Comparison of ENCODE assay signal across 8 cellular contexts in the genomic region with DNA sequence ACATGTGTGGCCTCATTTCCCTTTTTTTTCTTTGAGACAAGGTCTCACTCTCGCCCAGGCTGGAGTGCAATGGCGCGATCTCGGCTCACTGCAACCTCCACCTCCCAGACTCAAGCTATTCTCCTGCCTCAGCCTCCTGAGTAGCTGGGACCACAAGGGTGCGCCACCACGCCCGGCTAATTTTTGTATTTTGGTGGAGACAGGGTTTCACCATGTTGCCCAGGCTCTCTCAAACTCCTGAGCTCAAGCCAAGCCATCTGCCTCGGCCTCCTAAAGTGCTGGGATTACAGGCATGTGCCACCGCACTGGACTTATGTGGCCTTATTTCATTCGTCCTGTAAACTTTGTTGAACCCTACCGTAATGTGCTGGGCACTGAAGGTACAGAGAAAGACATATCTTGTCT. TPM values are rescaled to one million over a fixed set of nuclear protein-coding genes. Genes with fewer than 3 reads are reported as not detected.
A peak's percentile ranks its signal among the peaks of the same experiment; 100 is the strongest.
DNase-seq lines count a peak whose midpoint lies in the region; ATAC-seq, FAIRE-seq and TF ChIP-seq lines count a peak whose summit lies in the region.

No MANE protein-coding gene starts in this region.

- no peak for TF ChIP-seq EP300 in GM12878 (IDR thresholded peaks at IDR 0.05; ENCODE audit: borderline replicate concordance in 1 of 2, control insufficient read depth in 1 of 2, low read depth in 2 of 2, low read length in 2 of 2)

- WGBS in GM12878 (ENCODE audit: insufficient coverage, insufficient replicate concordance, low lambda C conversion rate, missing lambda C conversion rate): 33% methylated on average over 11 of the region's 11 CpGs

- H3K4me3 ChIP-seq in ACC112 (ENCODE audit: low read depth, low read length) (peak overlapping the region; percentile 83), GM12878 (peak overlapping the region; percentile 74)

- TF ChIP-seq CTCF in GM20000 (IDR thresholded peaks at IDR 0.05; ENCODE audit: extremely low read depth, missing control alignments) (peak; percentile 11), GM12878 (IDR thresholded peaks at IDR 0.05 in 2 of 3, conservative IDR thresholded peaks at IDR 0.05 in 1 of 3; ENCODE audit: control insufficient read depth in 2 of 3, extremely low read depth in 1 of 3, insufficient read depth in 1 of 3, low read depth in 3 of 3, low read length in 3 of 3) (peak; percentile 9 to 45 (median 36); a peak in 3 of 6 replicates)

- H2AFZ ChIP-seq in ACC112 (ENCODE audit: low read length, unreplicated experiment) (peak overlapping the region; percentile 87), GM12878 (ENCODE audit: control insufficient read depth, low read depth, low read length) (peak overlapping the region; percentile 86)

- H3K9me3 ChIP-seq in GM12878 (replicated peaks; ENCODE audit: control insufficient read depth, insufficient read depth, low read length): no peaks in the 10 kb centered on the region

- DNase-seq in GM20000 (ENCODE audit: low spot score) (no peak), SHP77 treated with DMSO at 0.1 percent for 48 hours (lab: John Stamatoyannopoulos, UW) (peak; percentile 45), GM12878 (ENCODE audit: low read depth, low spot score) (peak; percentile 7), kidney tubule cell (ENCODE audit: low spot score) (peak; percentile 27), GM19240 (ENCODE audit: insufficient read length, low spot score) (no peak)
- peak; percentile 10 to 34 for DNase-seq in stimulated activated CD8-positive, alpha-beta memory T cell treated with anti-CD3 and anti-CD28 coated beads, Interleukin-15, amount 100 ng/mL, for 48 hours (ENCODE audit: low read depth in 2 of 2)

- ATAC-seq in GM12878 (peak; percentile 45), HG03097 (IDR thresholded peaks at IDR 0.05; ENCODE audit: low FRiP score, unreplicated experiment) (no peak)

- RAD21 ChIA-PET in GM12878 (lab: Charles Lee; ENCODE audit: unreplicated experiment): interaction anchor here (0.9 to 3.5 kb wide), 7 partner anchors 122 to 226 kb away, joined by 3 to 31 read pairs (median 5); no protein-coding TSS in a partner anchor

- H3K36me3 ChIP-seq in ACC112 (ENCODE audit: insufficient read depth, low read length): no peaks in the 10 kb centered on the region
- H3K36me3 ChIP-seq in GM12878 (ENCODE audit: control insufficient read depth in 2 of 2, insufficient read depth in 2 of 2, low read length in 1 of 2): no peaks in the 10 kb centered on the region

- intact Hi-C loops in GM12878 (cut with micrococcal nuclease; ENCODE audit: unreplicated experiment): no loop called here

- peak; percentile 13 for FAIRE-seq in GM12878 (lab: Jason Lieb, UNC)

- no peaks in the 10 kb centered on the region for H4K20me1 ChIP-seq in GM12878 (ENCODE audit: control insufficient read depth, insufficient read depth)

- SMC1A ChIA-PET in GM12878 (lab: Charles Lee; ENCODE audit: uncharacterized antibody, unreplicated experiment): interaction anchor here (0.7 to 5.2 kb wide), 6 partner anchors 8 to 1484 kb away, joined by 3 to 30 read pairs (median 4); no protein-coding TSS in a partner anchor

- H3K79me2 ChIP-seq in ACC112 (ENCODE audit: control insufficient read depth, insufficient read depth, low read length, unreplicated experiment): peaks cover 32% of the 10 kb centered on the region
- H3K79me2 ChIP-seq in GM12878 (ENCODE audit: control insufficient read depth, insufficient read depth, low read length): peaks cover 17% of the 10 kb centered on the region

- POLR2A ChIA-PET in GM12878 (lab: Charles Lee): interaction anchor here (0.7 kb wide), 1 partner anchor 134 kb away, joined by 3 read pairs; no protein-coding TSS in a partner anchor

- peak overlapping the region; percentile 96 for H3K9ac ChIP-seq in GM12878 (ENCODE audit: control insufficient read depth, insufficient read depth, low read length)

- no peak for TF ChIP-seq POLR2A in GM12878 (IDR thresholded peaks at IDR 0.05; ENCODE audit: low read depth, low read length)

- BruUV-seq in GM12878 (replicated peaks; lab: Mats Ljungman, UMichigan): no TSS peak

- in situ Hi-C loops in GM12878 (cut with MboI): no loop called here

- H3K27me3 ChIP-seq in ACC112 (ENCODE audit: insufficient read depth, low read length): no peaks in the 10 kb centered on the region
- no peaks in the 10 kb centered on the region for H3K27me3 ChIP-seq in GM12878 (replicated peaks in 1 of 2; ENCODE audit: control insufficient read depth in 2 of 2, insufficient read depth in 2 of 2, low read length in 1 of 2)

- CTCF ChIA-PET in GM12878 (lab: Yijun Ruan, JAX): interaction anchor here (0.7 to 6.1 kb wide), 19 partner anchors 18 to 232 kb away, joined by 3 to 71 read pairs (median 4); no protein-coding TSS in a partner anchor

- peaks cover 36% of the 10 kb centered on the region for H3K4me1 ChIP-seq in ACC112 (ENCODE audit: control insufficient read depth, insufficient read depth, low read length, unreplicated experiment)
- no peaks in the 10 kb centered on the region for H3K4me1 ChIP-seq in GM12878 (ENCODE audit: control insufficient read depth, insufficient read depth, low read length)

- peak overlapping the region; percentile 95 for H3K4me2 ChIP-seq in GM12878 (ENCODE audit: control insufficient read depth, insufficient read depth)

- peak; percentile 27 for TF ChIP-seq RAD21 in GM12878 (IDR thresholded peaks at IDR 0.05; ENCODE audit: insufficient read depth, low read depth, low read length)

- peak overlapping the region; percentile 96 for H3K27ac ChIP-seq in ACC112 (ENCODE audit: low read depth, low read length)
- peak overlapping the region; percentile 99 for H3K27ac ChIP-seq in GM12878 (ENCODE audit: control insufficient read depth, insufficient read depth)

TF ChIP-seq in GM12878, 131 proteins besides CTCF, POLR2A, EP300 and RAD21 (continues in another document):
- TF ChIP-seq, protein P1, sequence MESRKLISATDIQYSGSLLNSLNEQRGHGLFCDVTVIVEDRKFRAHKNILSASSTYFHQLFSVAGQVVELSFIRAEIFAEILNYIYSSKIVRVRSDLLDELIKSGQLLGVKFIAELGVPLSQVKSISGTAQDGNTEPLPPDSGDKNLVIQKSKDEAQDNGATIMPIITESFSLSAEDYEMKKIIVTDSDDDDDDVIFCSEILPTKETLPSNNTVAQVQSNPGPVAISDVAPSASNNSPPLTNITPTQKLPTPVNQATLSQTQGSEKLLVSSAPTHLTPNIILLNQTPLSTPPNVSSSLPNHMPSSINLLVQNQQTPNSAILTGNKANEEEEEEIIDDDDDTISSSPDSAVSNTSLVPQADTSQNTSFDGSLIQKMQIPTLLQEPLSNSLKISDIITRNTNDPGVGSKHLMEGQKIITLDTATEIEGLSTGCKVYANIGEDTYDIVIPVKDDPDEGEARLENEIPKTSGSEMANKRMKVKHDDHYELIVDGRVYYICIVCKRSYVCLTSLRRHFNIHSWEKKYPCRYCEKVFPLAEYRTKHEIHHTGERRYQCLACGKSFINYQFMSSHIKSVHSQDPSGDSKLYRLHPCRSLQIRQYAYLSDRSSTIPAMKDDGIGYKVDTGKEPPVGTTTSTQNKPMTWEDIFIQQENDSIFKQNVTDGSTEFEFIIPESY (IDR thresholded peaks at IDR 0.05): 0 out of 2 replicates have a peak, but pooled peaks have one; percentile 32
- TF ChIP-seq CBFB (IDR thresholded peaks at IDR 0.05; ENCODE audit: low read depth): no peak
- TF ChIP-seq HDGF (IDR thresholded peaks at IDR 0.05): no peak; the same call in 1 of the 2 replicates
- no peak for TF ChIP-seq ATF7 (IDR thresholded peaks at IDR 0.05; ENCODE audit: low read depth)
- no peak for TF ChIP-seq RCOR1 (conservative IDR thresholded peaks at IDR 0.05; ENCODE audit: low read depth, low read length)
- no peak for TF ChIP-seq ZNF24 (IDR thresholded peaks at IDR 0.05)
- TF ChIP-seq, protein P2, sequence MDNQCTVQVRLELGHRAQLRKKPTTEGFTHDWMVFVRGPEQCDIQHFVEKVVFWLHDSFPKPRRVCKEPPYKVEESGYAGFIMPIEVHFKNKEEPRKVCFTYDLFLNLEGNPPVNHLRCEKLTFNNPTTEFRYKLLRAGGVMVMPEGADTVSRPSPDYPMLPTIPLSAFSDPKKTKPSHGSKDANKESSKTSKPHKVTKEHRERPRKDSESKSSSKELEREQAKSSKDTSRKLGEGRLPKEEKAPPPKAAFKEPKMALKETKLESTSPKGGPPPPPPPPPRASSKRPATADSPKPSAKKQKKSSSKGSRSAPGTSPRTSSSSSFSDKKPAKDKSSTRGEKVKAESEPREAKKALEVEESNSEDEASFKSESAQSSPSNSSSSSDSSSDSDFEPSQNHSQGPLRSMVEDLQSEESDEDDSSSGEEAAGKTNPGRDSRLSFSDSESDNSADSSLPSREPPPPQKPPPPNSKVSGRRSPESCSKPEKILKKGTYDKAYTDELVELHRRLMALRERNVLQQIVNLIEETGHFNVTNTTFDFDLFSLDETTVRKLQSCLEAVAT (IDR thresholded peaks at IDR 0.05): peak; percentile 83; the same call in 1 of the 2 replicates

RNA-seq across cellular contexts. Expression of a gene that starts 0.6 kb away (rescaled TPM):
- total RNA-seq in GM12878 (2013; cell fraction: nucleolus; rRNA removed): 36.7 and 37.0 TPM in 2 replicates
- total RNA-seq in GM12878 (2014; rRNA removed): 20.4 and 22.0 TPM in 2 replicates
- 14.3 and 14.5 TPM in 2 replicates for total RNA-seq in GM12878 (2014; rRNA removed; fragmentation: Illumina TruSeq; extraction: Trizol)
- 13.9 and 15.9 TPM in 2 replicates for total RNA-seq in GM12878 (2021)
- polyA plus RNA-seq in GM12878 (2011; ENCODE audit: low read depth): 7.5 TPM
- 14.4 and 22.2 TPM in 2 replicates for polyA plus RNA-seq in GM12878 (2011; rRNA removed)
- polyA plus RNA-seq in GM12878 (2011; cell fraction: cytosol; rRNA removed): 13.5 and 17.5 TPM in 2 replicates
- polyA plus RNA-seq in GM12878 (2011; cell fraction: nucleus; rRNA removed): 14.3 and 18.9 TPM in 2 replicates
- 7.7 and 11.0 TPM in 2 replicates for polyA plus RNA-seq in GM12878 (2012)
- polyA plus RNA-seq in GM12878 (2014; fragmentation: Illumina TruSeq; extraction: Trizol): 16.1 and 18.8 TPM in 2 replicates
- polyA plus RNA-seq in GM12878 (2014; fragmentation: Nextera tagmentation; extraction: Ambion mirVana): 1 to 10 TPM; 5.5 to 5.9 TPM
- polyA plus RNA-seq in GM12878 (2014; rRNA removed): 12.3 and 13.4 TPM in 2 replicates
- polyA plus RNA-seq in GM12878 (2016; fragmentation: Nextera tagmentation; extraction: Ambion mirVana): 10 to 100 TPM; 11.1 to 14.3 TPM
- 23.3 and 26.0 TPM in 2 replicates for polyA minus RNA-seq in GM12878 (2011; rRNA and poly(A)+ RNA removed)
- 6.9 and 7.7 TPM in 2 replicates for polyA minus RNA-seq in GM12878 (2011; cell fraction: cytosol; rRNA and poly(A)+ RNA removed)
- 19.3 and 32.3 TPM in 2 replicates for polyA minus RNA-seq in GM12878 (2011; cell fraction: nucleus; rRNA and poly(A)+ RNA removed)

Comparison
In these comparisons a context has a peak if more than half of its experiments do, and no peak if none do; other contexts are left out.
1. DNase-seq: peak in SHP77 treated with DMSO at 0.1 percent for 48 hours (single experiment), GM12878 (single experiment), kidney tubule cell (single experiment) and stimulated activated CD8-positive, alpha-beta memory T cell treated with anti-CD3 and anti-CD28 coated beads, Interleukin-15, amount 100 ng/mL, for 48 hours (2 of 2); none in GM20000 (single experiment) and GM19240 (single experiment).